1 cellular context compared by ENCODE assay signal in genomic region chr19:1864480-1865171, GRCh38.
TF ChIP-seq lines count a peak whose summit lies in the region.

No MANE protein-coding gene starts in this region.

TF ChIP-seq in H1, 55 proteins besides CTCF, POLR2A, EP300 and RAD21:
- no peak for TF ChIP-seq JUND (IDR thresholded peaks at IDR 0.05; ENCODE audit: low read length)
- peak; percentile 67 for TF ChIP-seq MAX (IDR thresholded peaks at IDR 0.05)
- no peak for TF ChIP-seq GTF2F1 (IDR thresholded peaks at IDR 0.05; ENCODE audit: borderline replicate concordance, low read depth, low read length)
- peak; percentile 5 for TF ChIP-seq TAF7 (optimal IDR thresholded peaks at IDR 0.05; ENCODE audit: borderline replicate concordance, low read depth, low read length)
- TF ChIP-seq SIN3A (conservative IDR thresholded peaks at IDR 0.05 in 1 of 2, IDR thresholded peaks at IDR 0.05 in 1 of 2; ENCODE audit: low read depth in 1 of 2, low read length in 2 of 2), result peak; percentile 67 to 79; a peak in 2 of 4 replicates
- TF ChIP-seq PHF8 (conservative IDR thresholded peaks at IDR 0.05; ENCODE audit: low read depth, low read length), result peak; percentile 57
- peak; percentile 46; the same call in 1 of the 2 replicates for TF ChIP-seq POLR2AphosphoS5 (IDR thresholded peaks at IDR 0.05; ENCODE audit: low read depth, low read length)
- peak; percentile 52; the same call in 1 of the 2 replicates for TF ChIP-seq TAF1 (IDR thresholded peaks at IDR 0.05; ENCODE audit: low read depth, low read length)
- 0 out of 2 replicates have a peak, but pooled peaks have one; percentile 35 for TF ChIP-seq SP4 (IDR thresholded peaks at IDR 0.05; ENCODE audit: low read length)
- 0 out of 2 replicates have a peak, but pooled peaks have one; percentile 9 for TF ChIP-seq YY1 (IDR thresholded peaks at IDR 0.05; ENCODE audit: low read depth, low read length)
- 0 out of 2 replicates have a peak, but pooled peaks have one; percentile 1 for TF ChIP-seq RXRA (IDR thresholded peaks at IDR 0.05; ENCODE audit: insufficient read depth, low read depth, low read length)
- peak; percentile 49; the same call in 1 of the 2 replicates for TF ChIP-seq GABPA (IDR thresholded peaks at IDR 0.05; ENCODE audit: borderline replicate concordance, insufficient read depth, low read length)
- peak; percentile 12 for TF ChIP-seq CREB1 (IDR thresholded peaks at IDR 0.05)
- TF ChIP-seq SIX5 (IDR thresholded peaks at IDR 0.05; ENCODE audit: low read depth, low read length), result no peak
